Comparison of ENCODE assay signal across 8 cellular contexts in the genomic region with DNA sequence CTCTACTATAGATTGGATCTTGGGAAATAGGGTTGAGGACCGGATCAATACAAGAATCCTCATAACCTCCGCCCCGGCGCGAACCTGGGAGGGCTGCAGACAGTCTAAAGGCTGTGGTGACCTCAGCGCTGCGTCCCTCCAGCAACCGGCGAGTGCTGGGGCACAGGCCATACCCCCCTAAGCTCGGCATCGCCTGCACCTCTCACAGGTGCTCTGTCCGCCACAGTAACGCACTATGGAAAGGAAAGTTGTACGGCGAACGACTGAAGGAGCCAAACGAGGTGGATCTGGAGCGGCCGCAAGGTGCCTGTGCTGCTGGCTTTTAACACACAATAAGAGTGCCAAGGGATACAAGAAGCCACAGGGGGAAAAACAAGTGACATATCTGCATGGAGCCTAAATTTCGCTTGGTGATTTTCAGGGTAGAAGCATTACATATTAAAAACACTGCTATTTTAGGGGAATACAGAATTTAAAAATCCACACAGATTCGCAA. TPM values are rescaled to one million over a fixed set of nuclear protein-coding genes. Genes with fewer than 3 reads are reported as not detected.
DNase-seq lines count a peak whose midpoint lies in the region; ATAC-seq and TF ChIP-seq lines count a peak whose summit lies in the region.

No MANE protein-coding gene starts in this region.

- POLR2A ChIA-PET in activated CD4-positive, alpha-beta T cell treated with anti-CD3 and anti-CD28 coated beads, Interleukin-2, amount 10 ng/mL, durations not matched to agents 7 days and 5 days (lab: Charles Lee): interaction anchor here (0.7 kb wide), 2 partner anchors 128 to 1111 kb away, joined by 3 read pairs; partner anchors contain the start of genes KCNC4 and WDR77

- peaks cover 28% of the 10 kb centered on the region for H4K20me1 ChIP-seq in DND-41 (ENCODE audit: insufficient read depth, low read length)

- peak overlapping the region; percentile 81 for H3K4me3 ChIP-seq in DND-41 (ENCODE audit: low read depth in 1 of 2, low read length in 2 of 2)
- peak overlapping the region; percentile 73 for H3K4me3 ChIP-seq in effector memory CD4-positive, alpha-beta T cell (ENCODE audit: insufficient read depth, low read depth, low read length, poor library complexity, severe bottlenecking)
- peak overlapping the region; percentile 90 for H3K4me3 ChIP-seq in mucosa of stomach (ENCODE audit: low read length)
- peak overlapping the region; percentile 93 for H3K4me3 ChIP-seq in suprapubic skin

- H3K36me3 ChIP-seq in DND-41 (ENCODE audit: insufficient read depth, low read length) (peaks cover 34% of the 10 kb centered on the region), mucosa of stomach (ENCODE audit: control insufficient read depth, insufficient read depth, low read length) (no peaks in the 10 kb centered on the region), suprapubic skin (peaks cover 16% of the 10 kb centered on the region)
- peaks cover 15% of the 10 kb centered on the region for H3K36me3 ChIP-seq in effector memory CD4-positive, alpha-beta T cell (ENCODE audit: control insufficient read depth, insufficient read depth, low read length)

- H3K27me3 Mint-ChIP-seq in activated CD4-positive, alpha-beta T cell treated with anti-CD3 and anti-CD28 coated beads, Interleukin-2, amount 10 ng/mL, durations not matched to agents 7 days and 5 days: no peaks in the 10 kb centered on the region

- peaks cover 47% of the 10 kb centered on the region for H3K4me1 Mint-ChIP-seq in activated CD4-positive, alpha-beta T cell treated with anti-CD3 and anti-CD28 coated beads, Interleukin-2, amount 10 ng/mL, durations not matched to agents 7 days and 5 days

- ATAC-seq in DND-41 (ENCODE audit: insufficient read depth, low read depth): no peak
- no peak for ATAC-seq in HG03135 (IDR thresholded peaks at IDR 0.05; ENCODE audit: unreplicated experiment)
- no peak for ATAC-seq in GM18502 (IDR thresholded peaks at IDR 0.05; ENCODE audit: poor library complexity, unreplicated experiment)

- WGBS in suprapubic skin: 3% methylated on average over 21 of the region's 21 CpGs

- H3K27me3 ChIP-seq in DND-41 (ENCODE audit: insufficient read depth, low read length, poor library complexity) (no peaks in the 10 kb centered on the region), mucosa of stomach (ENCODE audit: control insufficient read depth, insufficient read depth, low read length) (no peaks in the 10 kb centered on the region), suprapubic skin (no peaks in the 10 kb centered on the region)
- H3K27me3 ChIP-seq in effector memory CD4-positive, alpha-beta T cell (replicated peaks; ENCODE audit: control insufficient read depth, insufficient read depth, low read length, poor library complexity, severe bottlenecking): no peaks in the 10 kb centered on the region

- H3K4me2 ChIP-seq in DND-41 (ENCODE audit: insufficient read depth, low read length): peak overlapping the region; percentile 92

- H3K27ac ChIP-seq in DND-41 (ENCODE audit: low read length) (peak overlapping the region; percentile 98), suprapubic skin (peak overlapping the region; percentile 99)
- H3K27ac ChIP-seq in effector memory CD4-positive, alpha-beta T cell (ENCODE audit: insufficient read depth, low read length, poor library complexity, severe bottlenecking): peak overlapping the region; percentile 98

- TF ChIP-seq CTCF in DND-41 (IDR thresholded peaks at IDR 0.05; ENCODE audit: borderline replicate concordance, extremely low read depth, low read length, poor library complexity, severe bottlenecking) (no peak), suprapubic skin (IDR thresholded peaks at IDR 0.05) (no peak)

- peaks cover 47% of the 10 kb centered on the region for H3K79me2 ChIP-seq in DND-41 (ENCODE audit: insufficient read depth, low read length)

- peaks cover 33% of the 10 kb centered on the region for H3K36me3 Mint-ChIP-seq in activated CD4-positive, alpha-beta T cell treated with anti-CD3 and anti-CD28 coated beads, Interleukin-2, amount 10 ng/mL, durations not matched to agents 7 days and 5 days (ENCODE audit: low read depth)

- H3K9me3 ChIP-seq in DND-41 (ENCODE audit: insufficient read depth, low read length, severe bottlenecking) (no peaks in the 10 kb centered on the region), mucosa of stomach (ENCODE audit: control insufficient read depth, low read length) (no peaks in the 10 kb centered on the region), suprapubic skin (no peaks in the 10 kb centered on the region)
- no peaks in the 10 kb centered on the region for H3K9me3 ChIP-seq in effector memory CD4-positive, alpha-beta T cell (ENCODE audit: control insufficient read depth, low read length)

- CTCF ChIA-PET in activated CD4-positive, alpha-beta T cell treated with anti-CD3 and anti-CD28 coated beads, Interleukin-2, amount 10 ng/mL, durations not matched to agents 7 days and 5 days (lab: Charles Lee): interaction anchor here (0.5 to 4.3 kb wide), 22 partner anchors 8 to 324 kb away, joined by 3 to 43 read pairs (median 6); partner anchors contain the start of gene KCNC4

- no peak for TF ChIP-seq EP300 in suprapubic skin (IDR thresholded peaks at IDR 0.05)

- TF ChIP-seq POLR2A in suprapubic skin (IDR thresholded peaks at IDR 0.05): no peak

- peak; percentile 42 for DNase-seq in DND-41
- DNase-seq in NAMALWA (ENCODE audit: low spot score): peak; percentile 69
- DNase-seq in activated CD4-positive, alpha-beta T cell treated with anti-CD3 and anti-CD28 coated beads, Interleukin-2, amount 10 ng/mL, durations not matched to agents 7 days and 5 days: peak; percentile 44
- DNase-seq in effector memory CD4-positive, alpha-beta T cell: peak in 2 of 3 donors; percentile 6 to 11
- peak in 1 of 2 donors; percentile 71 for DNase-seq in suprapubic skin (ENCODE audit: low spot score in 2 of 2)

- H3K4me1 ChIP-seq in DND-41 (ENCODE audit: insufficient read depth, low read length) (peaks cover 47% of the 10 kb centered on the region), mucosa of stomach (ENCODE audit: control insufficient read depth, insufficient read depth, low read length) (peaks cover 45% of the 10 kb centered on the region), suprapubic skin (peaks cover 44% of the 10 kb centered on the region)
- H3K4me1 ChIP-seq in effector memory CD4-positive, alpha-beta T cell (ENCODE audit: control insufficient read depth, insufficient read depth, low read length, poor library complexity, severe bottlenecking): peaks cover 40% of the 10 kb centered on the region

- no peak overlapping the region for H3K4me3 Mint-ChIP-seq in activated CD4-positive, alpha-beta T cell treated with anti-CD3 and anti-CD28 coated beads, Interleukin-2, amount 10 ng/mL, durations not matched to agents 7 days and 5 days

- H3K27ac Mint-ChIP-seq in activated CD4-positive, alpha-beta T cell treated with anti-CD3 and anti-CD28 coated beads, Interleukin-2, amount 10 ng/mL, durations not matched to agents 7 days and 5 days: no peak overlapping the region

- H3K9me3 Mint-ChIP-seq in activated CD4-positive, alpha-beta T cell treated with anti-CD3 and anti-CD28 coated beads, Interleukin-2, amount 10 ng/mL, durations not matched to agents 7 days and 5 days: no peaks in the 10 kb centered on the region

- peak overlapping the region; percentile 90 for H2AFZ ChIP-seq in DND-41 (ENCODE audit: low read depth, low read length)

- H3K9ac ChIP-seq in DND-41 (ENCODE audit: low read depth, low read length): peak overlapping the region; percentile 94
- H3K9ac ChIP-seq in mucosa of stomach (ENCODE audit: low read length): peak overlapping the region; percentile 98

RNA-seq across cellular contexts. Expression of gene RBM15, which starts 1.4 kb away (rescaled TPM):
- 10 to 100 TPM; 69.9 to 71.2 TPM for total RNA-seq in activated CD4-positive, alpha-beta T cell treated with anti-CD3 and anti-CD28 coated beads, Interleukin-2, amount 10 ng/mL, durations not matched to agents 7 days and 5 days
- 10 to 100 TPM; 27.4 to 51.2 (median 32.7) TPM for total RNA-seq in suprapubic skin

RNA-seq across cellular contexts. Expression of gene SLC16A4, which starts 53.1 kb away (rescaled TPM):
- total RNA-seq in activated CD4-positive, alpha-beta T cell treated with anti-CD3 and anti-CD28 coated beads, Interleukin-2, amount 10 ng/mL, durations not matched to agents 7 days and 5 days: under 1 TPM in 1 of 2 experiments, not detected in 1; 0.27 TPM
- 1 to 10 TPM in 3 of 4 donors, under 1 TPM in 1; 0.52 to 2.1 (median 1.9) TPM for total RNA-seq in suprapubic skin
